8 cellular contexts compared by ENCODE assay signal in genomic region chr7:55255501-55256445, GRCh38.
DNase-seq lines count a peak whose midpoint lies in the region; ATAC-seq and TF ChIP-seq lines count a peak whose summit lies in the region.

No MANE protein-coding gene starts in this region.

- H2BK20ac ChIP-seq in IMR-90 (ENCODE audit: low read depth, low read length): 0 out of 2 replicates have a peak overlapping the region, but pooled peaks have one; percentile 78

- H3K4me3 Mint-ChIP-seq in osteocyte (ENCODE audit: unreplicated experiment): peak overlapping the region; percentile 85

- BruUV-seq in IMR-90 (replicated peaks; lab: Mats Ljungman, UMichigan): no TSS peak

- 39% methylated on average over 17 of the region's 43 CpGs; no CpG with 5 or more reads in 1 of the 2 experiments for WGBS in IMR-90 (ENCODE audit: extremely low coverage in 2 of 2, insufficient read length in 1 of 2), 2 experiments
- WGBS in thymus: 24% methylated on average over 43 of the region's 43 CpGs

- peak; percentile 94 for TF ChIP-seq RAD21 in IMR-90 (IDR thresholded peaks at IDR 0.05; ENCODE audit: low read length)

- H2AK9ac ChIP-seq in IMR-90 (replicated peaks; ENCODE audit: low read depth, low read length, poor library complexity): peak overlapping the region; percentile 93

- CTCF ChIA-PET in IMR-90 (lab: Yijun Ruan, JAX): interaction anchor here (0.6 to 3.6 kb wide), 40 partner anchors 8 to 496 kb away, joined by 3 to 42 read pairs (median 4); partner anchors contain the start of gene EGFR

- H2AK5ac ChIP-seq in IMR-90 (ENCODE audit: low read depth, low read length): peak overlapping the region; percentile 64

- peak overlapping the region; percentile 44 for H3K4me3 ChIP-seq in IMR-90 (ENCODE audit: insufficient read depth, low read depth, low read length)
- peak overlapping the region; percentile 61 for H3K4me3 ChIP-seq in SJCRH30
- H3K4me3 ChIP-seq in thymus (ENCODE audit: low read length): peak overlapping the region; percentile 47

- peak overlapping the region; percentile 96 for H3K23ac ChIP-seq in IMR-90 (ENCODE audit: low read depth, low read length)

- H3K9ac ChIP-seq in IMR-90 (ENCODE audit: low read depth, low read length): peak overlapping the region; percentile 69

- in situ Hi-C loops in IMR-90 (cut with MboI; ENCODE audit: low sequenced_read_pairs): loop anchor here (10.0 kb wide), 1 partner anchor 231 kb away; no protein-coding TSS in a partner anchor

- peak overlapping the region; percentile 29; the same call in 1 of the 2 replicates for H3K18ac ChIP-seq in IMR-90 (ENCODE audit: low read depth, low read length)

- peak overlapping the region; percentile 94 for H2BK120ac ChIP-seq in IMR-90 (ENCODE audit: low read depth, low read length)

- H4K20me1 ChIP-seq in IMR-90 (ENCODE audit: insufficient read depth, low read length): no peaks in the 10 kb centered on the region

- H3K4me1 Mint-ChIP-seq in osteocyte (ENCODE audit: unreplicated experiment): peaks cover 34% of the 10 kb centered on the region

- H3K9me3 Mint-ChIP-seq in osteocyte (ENCODE audit: unreplicated experiment): no peaks in the 10 kb centered on the region

- peaks cover 3% of the 10 kb centered on the region for H3K27me3 ChIP-seq in IMR-90 (ENCODE audit: control insufficient read depth, insufficient read depth, low read length)
- no peaks in the 10 kb centered on the region for H3K27me3 ChIP-seq in SJCRH30
- H3K27me3 ChIP-seq in thymus (ENCODE audit: control insufficient read depth, insufficient read depth): peaks cover 15% of the 10 kb centered on the region

- peak overlapping the region; percentile 99 for H2AFZ ChIP-seq in IMR-90 (replicated peaks; ENCODE audit: low read length, poor library complexity)

- DNase-seq in DMS79 (lab: John Stamatoyannopoulos, UW) (peak; percentile 54), IMR-90 (peak; percentile 68), SJCRH30 (peak; percentile 54 to 88), glomerular visceral epithelial cell (ENCODE audit: extremely low spot score) (peak; percentile 84), osteocyte (ENCODE audit: extremely low spot score, unreplicated experiment) (peak; percentile 94)
- peak; percentile 78 for DNase-seq in activated naive CD4-positive, alpha-beta T cell treated with Interleukin-2 at 50 U/mL for 16 hours

- no peaks in the 10 kb centered on the region for H3K9me3 ChIP-seq in IMR-90 (ENCODE audit: control insufficient read depth, insufficient read depth, low read length)
- no peaks in the 10 kb centered on the region for H3K9me3 ChIP-seq in SJCRH30 (replicated peaks)
- H3K9me3 ChIP-seq in thymus (ENCODE audit: control insufficient read depth): no peaks in the 10 kb centered on the region

- H3K56ac ChIP-seq in IMR-90 (ENCODE audit: extremely low read depth, insufficient read depth, low read length): peak overlapping the region; percentile 81

- peak overlapping the region; percentile 60 to 83 for H4K8ac ChIP-seq in IMR-90 (ENCODE audit: low read depth in 2 of 2, low read length in 2 of 2)

- H3K27ac ChIP-seq in IMR-90 (ENCODE audit: insufficient read depth, low read length): peak overlapping the region; percentile 19; the same call in 1 of the 2 replicates
- H3K27ac ChIP-seq in SJCRH30: peak overlapping the region; percentile 39
- no peak overlapping the region for H3K27ac ChIP-seq in thymus (ENCODE audit: low read depth)

- dilution Hi-C loops in IMR-90 (cut with HindIII; ENCODE audit: low sequenced_read_pairs, unreplicated experiment): no loop called here

- H3K4me1 ChIP-seq in IMR-90 (ENCODE audit: control insufficient read depth, insufficient read depth, low read length) (peaks cover 5% of the 10 kb centered on the region; the same call in 1 of the 2 replicates), SJCRH30 (no peaks in the 10 kb centered on the region), thymus (ENCODE audit: control insufficient read depth, insufficient read depth, low read length) (no peaks in the 10 kb centered on the region)

- H3K9me1 ChIP-seq in IMR-90 (ENCODE audit: insufficient read depth, low read length): peaks cover 6% of the 10 kb centered on the region; the same call in 1 of the 2 replicates

- peak overlapping the region; percentile 98 for H3K4me2 ChIP-seq in IMR-90 (ENCODE audit: low read depth, low read length)

- H3K36me3 ChIP-seq in IMR-90 (ENCODE audit: control insufficient read depth, insufficient read depth, low read length): no peaks in the 10 kb centered on the region
- H3K36me3 ChIP-seq in SJCRH30: no peaks in the 10 kb centered on the region
- H3K36me3 ChIP-seq in thymus (ENCODE audit: control insufficient read depth, insufficient read depth): no peaks in the 10 kb centered on the region

- no peak overlapping the region for H4K5ac ChIP-seq in IMR-90 (ENCODE audit: low read depth, low read length)

- peak overlapping the region; percentile 71 for H3K27ac Mint-ChIP-seq in osteocyte (ENCODE audit: unreplicated experiment)

- no peak for TF ChIP-seq POLR2A in IMR-90 (IDR thresholded peaks at IDR 0.05; ENCODE audit: low read depth, low read length)

- peak; percentile 95 for TF ChIP-seq CTCF in IMR-90 (conservative IDR thresholded peaks at IDR 0.05; ENCODE audit: low read depth, low read length)
- peak; percentile 89 for TF ChIP-seq CTCF in osteocyte (IDR thresholded peaks at IDR 0.05)

- peaks cover 0 to 6% of the 10 kb centered on the region in 2 experiments; a peak in 1 of 4 replicates for H3K79me1 ChIP-seq in IMR-90 (ENCODE audit: low read depth in 1 of 2, low read length in 2 of 2)

- peak overlapping the region; percentile 22 for H2BK5ac ChIP-seq in IMR-90 (ENCODE audit: low read depth, low read length, poor library complexity, severe bottlenecking)

- POLR2A ChIA-PET in IMR-90 (lab: Charles Lee; ENCODE audit: unreplicated experiment): no interaction called here

- H3K36me3 Mint-ChIP-seq in osteocyte (ENCODE audit: unreplicated experiment): no peaks in the 10 kb centered on the region

- H3K14ac ChIP-seq in IMR-90 (replicated peaks; ENCODE audit: low read depth, low read length): peak overlapping the region; percentile 91

- ATAC-seq in GM21529 (IDR thresholded peaks at IDR 0.05; ENCODE audit: unreplicated experiment): peak; percentile 87
- peak; percentile 89 for ATAC-seq in IMR-90 (ENCODE audit: low read depth)

- H3K4ac ChIP-seq in IMR-90 (ENCODE audit: low read depth, low read length): peak overlapping the region; percentile 92

- peaks cover 19% of the 10 kb centered on the region for H3K27me3 Mint-ChIP-seq in osteocyte (ENCODE audit: unreplicated experiment)

- peak overlapping the region; percentile 98; the same call in 2 of the 3 replicates for H2BK15ac ChIP-seq in IMR-90 (ENCODE audit: low read depth, low read length)

- peak overlapping the region; percentile 92 for H4K91ac ChIP-seq in IMR-90 (ENCODE audit: insufficient read depth, low read depth, low read length)

- intact Hi-C loops in IMR-90 (cut with micrococcal nuclease): loop anchor here (1.0 to 5.0 kb wide), 5 partner anchors 98 to 481 kb away; partner anchors contain the start of gene EGFR

TF ChIP-seq in IMR-90, 13 proteins besides CTCF, POLR2A, EP300 and RAD21:
- TF ChIP-seq USF2 (IDR thresholded peaks at IDR 0.05; ENCODE audit: low read depth, low read length) (no peak; the same call in 1 of the 2 replicates), BHLHE40 (IDR thresholded peaks at IDR 0.05; ENCODE audit: low read depth, low read length) (peak; percentile 35; the same call in 1 of the 2 replicates), SMC3 (IDR thresholded peaks at IDR 0.05; ENCODE audit: low read depth, low read length) (peak; percentile 93), MAZ (IDR thresholded peaks at IDR 0.05; ENCODE audit: borderline replicate concordance, low read depth, low read length) (peak; percentile 23; the same call in 1 of the 2 replicates), MXI1 (IDR thresholded peaks at IDR 0.05; ENCODE audit: borderline replicate concordance, low read depth, low read length) (0 out of 2 replicates have a peak, but pooled peaks have one; percentile 21), CEBPB (IDR thresholded peaks at IDR 0.05; ENCODE audit: low read depth, low read length) (no peak), NFE2L2 (IDR thresholded peaks at IDR 0.05; ENCODE audit: low read depth, low read length) (no peak)
